Comparison of ENCODE assay signal across 1 cellular context in the genomic region with DNA sequence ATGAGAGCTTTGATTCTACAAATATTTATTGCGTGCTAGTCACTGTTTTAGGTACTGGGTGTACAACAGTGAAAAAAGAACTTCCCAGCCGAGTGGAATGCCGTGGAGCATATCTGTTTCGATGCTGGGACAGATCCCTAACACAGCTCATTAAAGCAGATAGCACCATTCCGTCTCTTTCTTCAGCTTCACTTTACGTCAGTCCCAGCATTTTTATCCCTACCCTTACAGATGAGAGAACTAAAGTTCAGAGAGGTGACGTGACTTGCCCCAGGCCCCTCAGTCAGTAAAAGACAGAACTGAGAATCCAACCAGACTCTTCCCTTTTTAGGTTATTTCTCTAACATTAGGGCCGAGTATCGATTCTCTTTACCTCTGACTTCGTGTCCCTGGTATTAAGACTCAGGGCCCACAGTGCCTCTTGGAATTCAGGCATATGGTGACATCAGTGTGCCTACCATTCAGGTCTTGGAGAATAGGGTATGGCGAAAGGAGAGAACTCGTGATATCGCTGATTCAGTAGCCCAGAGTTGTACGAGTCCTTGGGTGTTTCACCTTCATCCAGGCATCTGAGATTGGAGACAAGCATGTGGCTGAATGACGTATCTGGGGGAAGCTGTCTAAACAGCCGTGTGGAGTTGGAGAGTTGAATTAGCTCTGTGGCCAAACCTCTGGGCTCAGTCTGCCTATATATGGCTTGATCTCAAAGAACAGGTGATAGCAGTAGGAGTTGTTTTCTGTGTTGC.
TF ChIP-seq lines count a peak whose summit lies in the region.

No MANE protein-coding gene starts in this region.

TF ChIP-seq in K562, 482 proteins besides CTCF, POLR2A, EP300 and RAD21 (continued from another document):
- TF ChIP-seq HNRNPUL1 (IDR thresholded peaks at IDR 0.05; ENCODE audit: low read length) = no peak
- TF ChIP-seq, protein P1, sequence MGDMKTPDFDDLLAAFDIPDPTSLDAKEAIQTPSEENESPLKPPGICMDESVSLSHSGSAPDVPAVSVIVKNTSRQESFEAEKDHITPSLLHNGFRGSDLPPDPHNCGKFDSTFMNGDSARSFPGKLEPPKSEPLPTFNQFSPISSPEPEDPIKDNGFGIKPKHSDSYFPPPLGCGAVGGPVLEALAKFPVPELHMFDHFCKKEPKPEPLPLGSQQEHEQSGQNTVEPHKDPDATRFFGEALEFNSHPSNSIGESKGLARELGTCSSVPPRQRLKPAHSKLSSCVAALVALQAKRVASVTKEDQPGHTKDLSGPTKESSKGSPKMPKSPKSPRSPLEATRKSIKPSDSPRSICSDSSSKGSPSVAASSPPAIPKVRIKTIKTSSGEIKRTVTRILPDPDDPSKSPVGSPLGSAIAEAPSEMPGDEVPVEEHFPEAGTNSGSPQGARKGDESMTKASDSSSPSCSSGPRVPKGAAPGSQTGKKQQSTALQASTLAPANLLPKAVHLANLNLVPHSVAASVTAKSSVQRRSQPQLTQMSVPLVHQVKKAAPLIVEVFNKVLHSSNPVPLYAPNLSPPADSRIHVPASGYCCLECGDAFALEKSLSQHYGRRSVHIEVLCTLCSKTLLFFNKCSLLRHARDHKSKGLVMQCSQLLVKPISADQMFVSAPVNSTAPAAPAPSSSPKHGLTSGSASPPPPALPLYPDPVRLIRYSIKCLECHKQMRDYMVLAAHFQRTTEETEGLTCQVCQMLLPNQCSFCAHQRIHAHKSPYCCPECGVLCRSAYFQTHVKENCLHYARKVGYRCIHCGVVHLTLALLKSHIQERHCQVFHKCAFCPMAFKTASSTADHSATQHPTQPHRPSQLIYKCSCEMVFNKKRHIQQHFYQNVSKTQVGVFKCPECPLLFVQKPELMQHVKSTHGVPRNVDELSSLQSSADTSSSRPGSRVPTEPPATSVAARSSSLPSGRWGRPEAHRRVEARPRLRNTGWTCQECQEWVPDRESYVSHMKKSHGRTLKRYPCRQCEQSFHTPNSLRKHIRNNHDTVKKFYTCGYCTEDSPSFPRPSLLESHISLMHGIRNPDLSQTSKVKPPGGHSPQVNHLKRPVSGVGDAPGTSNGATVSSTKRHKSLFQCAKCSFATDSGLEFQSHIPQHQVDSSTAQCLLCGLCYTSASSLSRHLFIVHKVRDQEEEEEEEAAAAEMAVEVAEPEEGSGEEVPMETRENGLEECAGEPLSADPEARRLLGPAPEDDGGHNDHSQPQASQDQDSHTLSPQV (IDR thresholded peaks at IDR 0.05) = peak; percentile 93
- no peak; the same call in 1 of the 2 replicates for TF ChIP-seq ELF4 (CRISPR knock-in tag; IDR thresholded peaks at IDR 0.05)
- TF ChIP-seq, protein P2, sequence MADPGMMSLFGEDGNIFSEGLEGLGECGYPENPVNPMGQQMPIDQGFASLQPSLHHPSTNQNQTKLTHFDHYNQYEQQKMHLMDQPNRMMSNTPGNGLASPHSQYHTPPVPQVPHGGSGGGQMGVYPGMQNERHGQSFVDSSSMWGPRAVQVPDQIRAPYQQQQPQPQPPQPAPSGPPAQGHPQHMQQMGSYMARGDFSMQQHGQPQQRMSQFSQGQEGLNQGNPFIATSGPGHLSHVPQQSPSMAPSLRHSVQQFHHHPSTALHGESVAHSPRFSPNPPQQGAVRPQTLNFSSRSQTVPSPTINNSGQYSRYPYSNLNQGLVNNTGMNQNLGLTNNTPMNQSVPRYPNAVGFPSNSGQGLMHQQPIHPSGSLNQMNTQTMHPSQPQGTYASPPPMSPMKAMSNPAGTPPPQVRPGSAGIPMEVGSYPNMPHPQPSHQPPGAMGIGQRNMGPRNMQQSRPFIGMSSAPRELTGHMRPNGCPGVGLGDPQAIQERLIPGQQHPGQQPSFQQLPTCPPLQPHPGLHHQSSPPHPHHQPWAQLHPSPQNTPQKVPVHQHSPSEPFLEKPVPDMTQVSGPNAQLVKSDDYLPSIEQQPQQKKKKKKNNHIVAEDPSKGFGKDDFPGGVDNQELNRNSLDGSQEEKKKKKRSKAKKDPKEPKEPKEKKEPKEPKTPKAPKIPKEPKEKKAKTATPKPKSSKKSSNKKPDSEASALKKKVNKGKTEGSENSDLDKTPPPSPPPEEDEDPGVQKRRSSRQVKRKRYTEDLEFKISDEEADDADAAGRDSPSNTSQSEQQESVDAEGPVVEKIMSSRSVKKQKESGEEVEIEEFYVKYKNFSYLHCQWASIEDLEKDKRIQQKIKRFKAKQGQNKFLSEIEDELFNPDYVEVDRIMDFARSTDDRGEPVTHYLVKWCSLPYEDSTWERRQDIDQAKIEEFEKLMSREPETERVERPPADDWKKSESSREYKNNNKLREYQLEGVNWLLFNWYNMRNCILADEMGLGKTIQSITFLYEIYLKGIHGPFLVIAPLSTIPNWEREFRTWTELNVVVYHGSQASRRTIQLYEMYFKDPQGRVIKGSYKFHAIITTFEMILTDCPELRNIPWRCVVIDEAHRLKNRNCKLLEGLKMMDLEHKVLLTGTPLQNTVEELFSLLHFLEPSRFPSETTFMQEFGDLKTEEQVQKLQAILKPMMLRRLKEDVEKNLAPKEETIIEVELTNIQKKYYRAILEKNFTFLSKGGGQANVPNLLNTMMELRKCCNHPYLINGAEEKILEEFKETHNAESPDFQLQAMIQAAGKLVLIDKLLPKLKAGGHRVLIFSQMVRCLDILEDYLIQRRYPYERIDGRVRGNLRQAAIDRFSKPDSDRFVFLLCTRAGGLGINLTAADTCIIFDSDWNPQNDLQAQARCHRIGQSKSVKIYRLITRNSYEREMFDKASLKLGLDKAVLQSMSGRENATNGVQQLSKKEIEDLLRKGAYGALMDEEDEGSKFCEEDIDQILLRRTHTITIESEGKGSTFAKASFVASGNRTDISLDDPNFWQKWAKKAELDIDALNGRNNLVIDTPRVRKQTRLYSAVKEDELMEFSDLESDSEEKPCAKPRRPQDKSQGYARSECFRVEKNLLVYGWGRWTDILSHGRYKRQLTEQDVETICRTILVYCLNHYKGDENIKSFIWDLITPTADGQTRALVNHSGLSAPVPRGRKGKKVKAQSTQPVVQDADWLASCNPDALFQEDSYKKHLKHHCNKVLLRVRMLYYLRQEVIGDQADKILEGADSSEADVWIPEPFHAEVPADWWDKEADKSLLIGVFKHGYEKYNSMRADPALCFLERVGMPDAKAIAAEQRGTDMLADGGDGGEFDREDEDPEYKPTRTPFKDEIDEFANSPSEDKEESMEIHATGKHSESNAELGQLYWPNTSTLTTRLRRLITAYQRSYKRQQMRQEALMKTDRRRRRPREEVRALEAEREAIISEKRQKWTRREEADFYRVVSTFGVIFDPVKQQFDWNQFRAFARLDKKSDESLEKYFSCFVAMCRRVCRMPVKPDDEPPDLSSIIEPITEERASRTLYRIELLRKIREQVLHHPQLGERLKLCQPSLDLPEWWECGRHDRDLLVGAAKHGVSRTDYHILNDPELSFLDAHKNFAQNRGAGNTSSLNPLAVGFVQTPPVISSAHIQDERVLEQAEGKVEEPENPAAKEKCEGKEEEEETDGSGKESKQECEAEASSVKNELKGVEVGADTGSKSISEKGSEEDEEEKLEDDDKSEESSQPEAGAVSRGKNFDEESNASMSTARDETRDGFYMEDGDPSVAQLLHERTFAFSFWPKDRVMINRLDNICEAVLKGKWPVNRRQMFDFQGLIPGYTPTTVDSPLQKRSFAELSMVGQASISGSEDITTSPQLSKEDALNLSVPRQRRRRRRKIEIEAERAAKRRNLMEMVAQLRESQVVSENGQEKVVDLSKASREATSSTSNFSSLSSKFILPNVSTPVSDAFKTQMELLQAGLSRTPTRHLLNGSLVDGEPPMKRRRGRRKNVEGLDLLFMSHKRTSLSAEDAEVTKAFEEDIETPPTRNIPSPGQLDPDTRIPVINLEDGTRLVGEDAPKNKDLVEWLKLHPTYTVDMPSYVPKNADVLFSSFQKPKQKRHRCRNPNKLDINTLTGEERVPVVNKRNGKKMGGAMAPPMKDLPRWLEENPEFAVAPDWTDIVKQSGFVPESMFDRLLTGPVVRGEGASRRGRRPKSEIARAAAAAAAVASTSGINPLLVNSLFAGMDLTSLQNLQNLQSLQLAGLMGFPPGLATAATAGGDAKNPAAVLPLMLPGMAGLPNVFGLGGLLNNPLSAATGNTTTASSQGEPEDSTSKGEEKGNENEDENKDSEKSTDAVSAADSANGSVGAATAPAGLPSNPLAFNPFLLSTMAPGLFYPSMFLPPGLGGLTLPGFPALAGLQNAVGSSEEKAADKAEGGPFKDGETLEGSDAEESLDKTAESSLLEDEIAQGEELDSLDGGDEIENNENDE (IDR thresholded peaks at IDR 0.05; ENCODE audit: low read depth, low read length) = no peak
- TF ChIP-seq L3MBTL2 (IDR thresholded peaks at IDR 0.05) = peak; percentile 89
- peak; percentile 74 for TF ChIP-seq ZNF316 (IDR thresholded peaks at IDR 0.05)
- no peak for TF ChIP-seq HIVEP1 (CRISPR knock-in tag; IDR thresholded peaks at IDR 0.05)
- TF ChIP-seq, protein P3, sequence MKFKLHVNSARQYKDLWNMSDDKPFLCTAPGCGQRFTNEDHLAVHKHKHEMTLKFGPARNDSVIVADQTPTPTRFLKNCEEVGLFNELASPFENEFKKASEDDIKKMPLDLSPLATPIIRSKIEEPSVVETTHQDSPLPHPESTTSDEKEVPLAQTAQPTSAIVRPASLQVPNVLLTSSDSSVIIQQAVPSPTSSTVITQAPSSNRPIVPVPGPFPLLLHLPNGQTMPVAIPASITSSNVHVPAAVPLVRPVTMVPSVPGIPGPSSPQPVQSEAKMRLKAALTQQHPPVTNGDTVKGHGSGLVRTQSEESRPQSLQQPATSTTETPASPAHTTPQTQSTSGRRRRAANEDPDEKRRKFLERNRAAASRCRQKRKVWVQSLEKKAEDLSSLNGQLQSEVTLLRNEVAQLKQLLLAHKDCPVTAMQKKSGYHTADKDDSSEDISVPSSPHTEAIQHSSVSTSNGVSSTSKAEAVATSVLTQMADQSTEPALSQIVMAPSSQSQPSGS (CRISPR knock-in tag; IDR thresholded peaks at IDR 0.05) = no peak
- TF ChIP-seq CREM (IDR thresholded peaks at IDR 0.05; ENCODE audit: low read depth) = peak; percentile 89
- TF ChIP-seq FOXK2 (conservative IDR thresholded peaks at IDR 0.05 in 1 of 2, IDR thresholded peaks at IDR 0.05 in 1 of 2; ENCODE audit: low read depth in 2 of 2) = peak; percentile 27 to 73; a peak in 1 of 4 replicates
- TF ChIP-seq ATF7 (IDR thresholded peaks at IDR 0.05) = peak; percentile 86
- TF ChIP-seq C11orf30 (IDR thresholded peaks at IDR 0.05; ENCODE audit: low read depth) = peak; percentile 76
- peak; percentile 13 for TF ChIP-seq KDM5B (IDR thresholded peaks at IDR 0.05; ENCODE audit: insufficient replicate concordance, low read depth, low read length)
